Comparison of ENCODE assay signal across 12 cellular contexts in genomic region chr10:110364531-110364937, GRCh38. TPM values are rescaled to one million over a fixed set of nuclear protein-coding genes. Genes with fewer than 3 reads are reported as not detected.
DNase-seq lines count a peak whose midpoint lies in the region; ATAC-seq and TF ChIP-seq lines count a peak whose summit lies in the region.
"Had no signal": no experiment of that assay in that cellular context is flagged by ENCODE, and none has a peak within 500 bp of the region (broad histone marks: within the 10 kb centered on the region; RNA-seq: fewer than 3 reads in every experiment).

No MANE protein-coding gene starts in this region.

- TF ChIP-seq CTCF in OCI-LY7 (conservative IDR thresholded peaks at IDR 0.05; ENCODE audit: low read length), result no peak

- H3K9me2 ChIP-seq in OCI-LY7 (ENCODE audit: insufficient read depth, low read length), result no peaks in the 10 kb centered on the region

- no peaks in the 10 kb centered on the region for H3K27me3 Mint-ChIP-seq in activated CD4-positive, alpha-beta memory T cell treated with anti-CD3 and anti-CD28 coated beads, Interleukin-2, amount 10 ng/mL, durations not matched to agents 7 days and 5 days
- no peaks in the 10 kb centered on the region for H3K27me3 Mint-ChIP-seq in natural killer cell treated with Interleukin-12 subunit alpha and Interleukin-12 subunit beta and Interleukin-15 and Interleukin-18, amount 100 ng/mL, for 72 hours
- H3K27me3 Mint-ChIP-seq: naive thymus-derived CD4-positive, alpha-beta T cell had no signal

- H3K27ac ChIP-seq in OCI-LY7 (ENCODE audit: low read depth, low read length, poor library complexity, severe bottlenecking), result no peak overlapping the region
- H3K27ac ChIP-seq: tibial artery had no signal

- H3K4me1 Mint-ChIP-seq in activated CD4-positive, alpha-beta memory T cell treated with anti-CD3 and anti-CD28 coated beads, Interleukin-2, amount 10 ng/mL, durations not matched to agents 7 days and 5 days, result peaks cover 82% of the 10 kb centered on the region
- peaks cover 36 to 39% of the 10 kb centered on the region in 2 donors for H3K4me1 Mint-ChIP-seq in natural killer cell treated with Interleukin-12 subunit alpha and Interleukin-12 subunit beta and Interleukin-15 and Interleukin-18, amount 100 ng/mL, for 72 hours (ENCODE audit: low read depth in 2 of 2)

- H2AFZ ChIP-seq in OCI-LY7 (ENCODE audit: low read length), result no peak overlapping the region

- ATAC-seq in esophagus mucosa, result peak; percentile 37
- no peak for ATAC-seq in natural killer cell treated with Interleukin-12 subunit alpha and Interleukin-12 subunit beta and Interleukin-15 and Interleukin-18, amount 100 ng/mL, for 72 hours
- ATAC-seq: naive thymus-derived CD4-positive, alpha-beta T cell had no signal

- no peaks in the 10 kb centered on the region for H3K9me3 ChIP-seq in OCI-LY7 (ENCODE audit: low read length)
- H3K9me3 ChIP-seq: tibial artery had no signal

- peaks cover 27% of the 10 kb centered on the region for H3K4me1 ChIP-seq in OCI-LY7 (ENCODE audit: insufficient read depth, low read length, poor library complexity, severe bottlenecking)
- H3K4me1 ChIP-seq: tibial artery had no signal

- no TSS peak for BruUV-seq in OCI-LY7 (replicated peaks; lab: Mats Ljungman, UMichigan)

- POLR2A ChIA-PET in activated CD4-positive, alpha-beta memory T cell treated with anti-CD3 and anti-CD28 coated beads, Interleukin-2, amount 10 ng/mL, durations not matched to agents 7 days and 5 days (lab: Charles Lee), result interaction anchor here (0.9 to 17.3 kb wide), 8 partner anchors 9 to 204 kb away, joined by 3 to 431 read pairs (median 4); partner anchors contain the start of gene DUSP5
- POLR2A ChIA-PET in OCI-LY7 (lab: Charles Lee), result interaction anchor here (1.1 kb wide), 1 partner anchor 19 kb away, joined by 5 read pairs; no protein-coding TSS in a partner anchor

- intact Hi-C loops in OCI-LY7 (cut with micrococcal nuclease; ENCODE audit: unreplicated experiment), result no loop called here

- peaks cover 16% of the 10 kb centered on the region for H3K36me3 Mint-ChIP-seq in activated CD4-positive, alpha-beta memory T cell treated with anti-CD3 and anti-CD28 coated beads, Interleukin-2, amount 10 ng/mL, durations not matched to agents 7 days and 5 days (ENCODE audit: low read depth)
- no peaks in the 10 kb centered on the region for H3K36me3 Mint-ChIP-seq in natural killer cell treated with Interleukin-12 subunit alpha and Interleukin-12 subunit beta and Interleukin-15 and Interleukin-18, amount 100 ng/mL, for 72 hours

- no peak overlapping the region for H3K4me2 ChIP-seq in OCI-LY7 (ENCODE audit: low read length)

- H3K27ac Mint-ChIP-seq in activated CD4-positive, alpha-beta memory T cell treated with anti-CD3 and anti-CD28 coated beads, Interleukin-2, amount 10 ng/mL, durations not matched to agents 7 days and 5 days, result peak overlapping the region; percentile 86
- H3K27ac Mint-ChIP-seq in natural killer cell treated with Interleukin-12 subunit alpha and Interleukin-12 subunit beta and Interleukin-15 and Interleukin-18, amount 100 ng/mL, for 72 hours, result peak overlapping the region in 1 of 2 donors; percentile 79

- CTCF ChIA-PET in activated CD4-positive, alpha-beta memory T cell treated with anti-CD3 and anti-CD28 coated beads, Interleukin-2, amount 10 ng/mL, durations not matched to agents 7 days and 5 days (lab: Charles Lee), result interaction anchor here (0.6 kb wide), 1 partner anchor 50 kb away, joined by 3 read pairs; no protein-coding TSS in a partner anchor
- CTCF ChIA-PET in OCI-LY7 (lab: Charles Lee; ENCODE audit: unreplicated experiment), result no interaction called here

- DNase-seq in activated CD4-positive, alpha-beta T cell treated with anti-CD3 and anti-CD28 coated beads for 4 hours, result peak; percentile 40 to 60
- no peak for DNase-seq in activated CD4-positive, alpha-beta T cell treated with anti-CD3 and anti-CD28 coated beads for 1 hour
- DNase-seq in activated CD4-positive, alpha-beta memory T cell treated with anti-CD3 and anti-CD28 coated beads, Interleukin-2, amount 10 ng/mL, durations not matched to agents 7 days and 5 days, result no peak
- DNase-seq in stimulated activated CD8-positive, alpha-beta memory T cell treated with anti-CD3 and anti-CD28 coated beads, Interleukin-4, amount 100 ng/mL, for 48 hours, result peak; percentile 73
- DNase-seq in OCI-LY7 (ENCODE audit: low spot score) (no peak), NCI-H2081 (lab: John Stamatoyannopoulos, UW) (no peak)
- no peak for DNase-seq in natural killer cell treated with Interleukin-12 subunit alpha and Interleukin-12 subunit beta and Interleukin-15 and Interleukin-18, amount 100 ng/mL, for 72 hours (ENCODE audit: low spot score)
- DNase-seq: islet precursor cell, NCI-H187 had no signal

- peak overlapping the region; percentile 80 for H3K4me3 Mint-ChIP-seq in activated CD4-positive, alpha-beta memory T cell treated with anti-CD3 and anti-CD28 coated beads, Interleukin-2, amount 10 ng/mL, durations not matched to agents 7 days and 5 days
- no peak overlapping the region for H3K4me3 Mint-ChIP-seq in natural killer cell treated with Interleukin-12 subunit alpha and Interleukin-12 subunit beta and Interleukin-15 and Interleukin-18, amount 100 ng/mL, for 72 hours

- H3K4me3 ChIP-seq in OCI-LY7 (ENCODE audit: low read depth, low read length, poor library complexity, severe bottlenecking), result no peak overlapping the region
- H3K4me3 ChIP-seq: tibial artery had no signal

- no peaks in the 10 kb centered on the region for H3K36me3 ChIP-seq in OCI-LY7 (ENCODE audit: insufficient read depth, low read length)
- H3K36me3 ChIP-seq: tibial artery had no signal

- H3K9me3 Mint-ChIP-seq in activated CD4-positive, alpha-beta memory T cell treated with anti-CD3 and anti-CD28 coated beads, Interleukin-2, amount 10 ng/mL, durations not matched to agents 7 days and 5 days, result no peaks in the 10 kb centered on the region
- H3K9me3 Mint-ChIP-seq in natural killer cell treated with Interleukin-12 subunit alpha and Interleukin-12 subunit beta and Interleukin-15 and Interleukin-18, amount 100 ng/mL, for 72 hours, result no peaks in the 10 kb centered on the region
- H3K9me3 Mint-ChIP-seq: naive thymus-derived CD4-positive, alpha-beta T cell had no signal

- H3K79me2 ChIP-seq in OCI-LY7 (ENCODE audit: insufficient read depth, low read depth, low read length), result no peaks in the 10 kb centered on the region

- H4K20me1 ChIP-seq in OCI-LY7 (ENCODE audit: insufficient read depth, low read length), result no peaks in the 10 kb centered on the region

RNA-seq across cellular contexts. Expression of gene SMNDC1, which starts 59.8 kb away (rescaled TPM):
- total RNA-seq in activated CD4-positive, alpha-beta memory T cell treated with anti-CD3 and anti-CD28 coated beads, Interleukin-2, amount 10 ng/mL, durations not matched to agents 7 days and 5 days, result 10 to 100 TPM; 40.8 to 45.6 TPM
- total RNA-seq in esophagus mucosa (19.2 TPM), OCI-LY7 (2022) (51.7 and 52.4 TPM in 2 replicates)
- total RNA-seq in OCI-LY7 (2014; rRNA removed; shearing (Covaris generic)), result 8.1 and 10.0 TPM in 2 replicates
- 10 to 100 TPM; 39.7 to 41.8 TPM for total RNA-seq in natural killer cell treated with Interleukin-12 subunit alpha and Interleukin-12 subunit beta and Interleukin-15 and Interleukin-18, amount 100 ng/mL, for 72 hours

Comparison
In these comparisons a context has a peak if more than half of its experiments do, and no peak if none do; other contexts are left out.
1. DNase-seq: peak in activated CD4-positive, alpha-beta T cell treated with anti-CD3 and anti-CD28 coated beads for 4 hours (2 of 2) and stimulated activated CD8-positive, alpha-beta memory T cell treated with anti-CD3 and anti-CD28 coated beads, Interleukin-4, amount 100 ng/mL, for 48 hours (single experiment); none in activated CD4-positive, alpha-beta T cell treated with anti-CD3 and anti-CD28 coated beads for 1 hour (single experiment), activated CD4-positive, alpha-beta memory T cell treated with anti-CD3 and anti-CD28 coated beads, Interleukin-2, amount 10 ng/mL, durations not matched to agents 7 days and 5 days (single experiment), OCI-LY7 (single experiment), NCI-H2081 (0 of 2) and natural killer cell treated with Interleukin-12 subunit alpha and Interleukin-12 subunit beta and Interleukin-15 and Interleukin-18, amount 100 ng/mL, for 72 hours (single experiment).